Comparison of ENCODE assay signal across 12 cellular contexts in genomic region chr5:134813407-134813806, GRCh38. TPM values are rescaled to one million over a fixed set of nuclear protein-coding genes. Genes with fewer than 3 reads are reported as not detected.
DNase-seq lines count a peak whose midpoint lies in the region; ATAC-seq and TF ChIP-seq lines count a peak whose summit lies in the region.
"Had no signal": no experiment of that assay in that cellular context is flagged by ENCODE, and none has a peak within 500 bp of the region (broad histone marks: within the 10 kb centered on the region; RNA-seq: fewer than 3 reads in every experiment).

No MANE protein-coding gene starts in this region.

- no peak overlapping the region for H3K27ac ChIP-seq in effector memory CD4-positive, alpha-beta T cell (ENCODE audit: insufficient read depth, low read length, poor library complexity, severe bottlenecking)
- H3K27ac ChIP-seq: SJCRH30, transverse colon had no signal

- H3K4me1 Mint-ChIP-seq in CD14-positive monocyte = peaks cover 14% of the 10 kb centered on the region
- peaks cover 13% of the 10 kb centered on the region for H3K4me1 Mint-ChIP-seq in activated CD8-positive, alpha-beta T cell treated with anti-CD3 and anti-CD28 coated beads for 36 hours (ENCODE audit: low read depth)
- H3K4me1 Mint-ChIP-seq: mesothelial cell of epicardium had no signal

- POLR2A ChIA-PET in activated CD8-positive, alpha-beta T cell treated with anti-CD3 and anti-CD28 coated beads for 36 hours (lab: Charles Lee) = interaction anchor here (1.5 kb wide), 1 partner anchor 91 kb away, joined by 5 read pairs; the partner anchor contains the start of gene PCBD2

- peak overlapping the region; percentile 58 to 84 (median 64) for H3K27ac Mint-ChIP-seq in CD14-positive monocyte
- peak overlapping the region; percentile 49 for H3K27ac Mint-ChIP-seq in activated CD8-positive, alpha-beta T cell treated with anti-CD3 and anti-CD28 coated beads for 36 hours
- H3K27ac Mint-ChIP-seq: mesothelial cell of epicardium had no signal

- TF ChIP-seq CTCF in CD14-positive monocyte (IDR thresholded peaks at IDR 0.05) = no peak
- TF ChIP-seq CTCF in GM13977 (IDR thresholded peaks at IDR 0.05; ENCODE audit: extremely low read depth, insufficient read depth, missing control alignments) = no peak
- no peak for TF ChIP-seq CTCF in activated CD8-positive, alpha-beta T cell treated with anti-CD3 and anti-CD28 coated beads for 36 hours (IDR thresholded peaks at IDR 0.05)

- peaks cover 62% of the 10 kb centered on the region for H3K36me3 ChIP-seq in effector memory CD4-positive, alpha-beta T cell (ENCODE audit: control insufficient read depth, insufficient read depth, low read length)

- intact Hi-C loops in CD14-positive monocyte (cut with micrococcal nuclease) = no loop called here
- intact Hi-C loops in activated CD8-positive, alpha-beta T cell treated with anti-CD3 and anti-CD28 coated beads for 36 hours (cut with micrococcal nuclease) = no loop called here

- H3K4me1 ChIP-seq in effector memory CD4-positive, alpha-beta T cell (ENCODE audit: control insufficient read depth, insufficient read depth, low read length, poor library complexity, severe bottlenecking) = no peaks in the 10 kb centered on the region
- H3K4me1 ChIP-seq: SJCRH30, transverse colon had no signal

- ATAC-seq in HG03442 (IDR thresholded peaks at IDR 0.05; ENCODE audit: unreplicated experiment) = peak; percentile 46
- peak; percentile 58 for ATAC-seq in activated CD8-positive, alpha-beta T cell treated with anti-CD3 and anti-CD28 coated beads for 36 hours
- no peak for ATAC-seq in HG03378 (IDR thresholded peaks at IDR 0.05; ENCODE audit: unreplicated experiment)

- no peaks in the 10 kb centered on the region for H3K9me3 Mint-ChIP-seq in CD14-positive monocyte
- H3K9me3 Mint-ChIP-seq in activated CD8-positive, alpha-beta T cell treated with anti-CD3 and anti-CD28 coated beads for 36 hours = no peaks in the 10 kb centered on the region
- H3K9me3 Mint-ChIP-seq: CD4-positive, alpha-beta memory T cell; mesothelial cell of epicardium had no signal

- H3K4me3 ChIP-seq in effector memory CD4-positive, alpha-beta T cell (ENCODE audit: insufficient read depth, low read depth, low read length, poor library complexity, severe bottlenecking) = no peak overlapping the region
- H3K4me3 ChIP-seq: SJCRH30, transverse colon had no signal

- no peak overlapping the region for H3K4me3 Mint-ChIP-seq in CD14-positive monocyte
- H3K4me3 Mint-ChIP-seq in activated CD8-positive, alpha-beta T cell treated with anti-CD3 and anti-CD28 coated beads for 36 hours = no peak overlapping the region
- H3K4me3 Mint-ChIP-seq: CD4-positive, alpha-beta memory T cell; mesothelial cell of epicardium had no signal

- peaks cover 73 to 87% of the 10 kb centered on the region in 2 donors for H3K36me3 Mint-ChIP-seq in CD14-positive monocyte
- H3K36me3 Mint-ChIP-seq in activated CD8-positive, alpha-beta T cell treated with anti-CD3 and anti-CD28 coated beads for 36 hours (ENCODE audit: low read depth) = peaks cover 33% of the 10 kb centered on the region

- H3K9me3 ChIP-seq in effector memory CD4-positive, alpha-beta T cell (ENCODE audit: control insufficient read depth, low read length) = no peaks in the 10 kb centered on the region
- H3K9me3 ChIP-seq: SJCRH30, transverse colon had no signal

- peaks cover 0 to 2% (median 2%) of the 10 kb centered on the region in 3 donors for H3K27me3 Mint-ChIP-seq in CD14-positive monocyte (ENCODE audit: low read depth in 3 of 3)
- no peaks in the 10 kb centered on the region for H3K27me3 Mint-ChIP-seq in activated CD8-positive, alpha-beta T cell treated with anti-CD3 and anti-CD28 coated beads for 36 hours
- H3K27me3 Mint-ChIP-seq: CD4-positive, alpha-beta memory T cell had no signal

- CTCF ChIA-PET in activated CD8-positive, alpha-beta T cell treated with anti-CD3 and anti-CD28 coated beads for 36 hours (lab: Charles Lee) = no interaction called here

- no peak for DNase-seq in CD14-positive monocyte (ENCODE audit: low spot score)
- peak; percentile 50 for DNase-seq in GM13977 (ENCODE audit: low spot score)
- DNase-seq in activated CD8-positive, alpha-beta T cell treated with anti-CD3 and anti-CD28 coated beads for 36 hours = peak; percentile 34
- DNase-seq in NCI-H524 treated with DMSO at 0.1 percent for 48 hours (lab: John Stamatoyannopoulos, UW) = no peak
- no peak for DNase-seq in NCI-H345 (lab: John Stamatoyannopoulos, UW)
- DNase-seq in effector memory CD4-positive, alpha-beta T cell = no peak
- DNase-seq: SJCRH30, transverse colon had no signal

- in situ Hi-C loops in GM13977 (cut with MboI; ENCODE audit: low pct_unique_long_range_greater_than_20kb, low sequenced_read_pairs, unreplicated experiment) = no loop called here

- H3K27me3 ChIP-seq in effector memory CD4-positive, alpha-beta T cell (replicated peaks; ENCODE audit: control insufficient read depth, insufficient read depth, low read length, poor library complexity, severe bottlenecking) = no peaks in the 10 kb centered on the region
- H3K27me3 ChIP-seq: SJCRH30, transverse colon had no signal

RNA-seq across cellular contexts. Expression of gene C5orf24, which starts 32.4 kb away (rescaled TPM):
- 1 to 10 TPM; 5.6 to 6.6 TPM for polyA plus RNA-seq in CD14-positive monocyte
- 10 to 100 TPM; 24.4 to 25.3 TPM for total RNA-seq in activated CD8-positive, alpha-beta T cell treated with anti-CD3 and anti-CD28 coated beads for 36 hours

RNA-seq across cellular contexts. Expression of gene DDX46, which starts 54.8 kb away (rescaled TPM):
- 10 to 100 TPM in 1 of 2 donors, 1 to 10 TPM in 1; 7.6 to 11.8 TPM for polyA plus RNA-seq in CD14-positive monocyte
- 10 to 100 TPM; 60.8 to 67.9 TPM for total RNA-seq in activated CD8-positive, alpha-beta T cell treated with anti-CD3 and anti-CD28 coated beads for 36 hours

Comparison
In these comparisons a context has a peak if more than half of its experiments do, and no peak if none do; other contexts are left out.
1. DNase-seq: peak in GM13977 (single experiment) and activated CD8-positive, alpha-beta T cell treated with anti-CD3 and anti-CD28 coated beads for 36 hours (single experiment); none in CD14-positive monocyte (single experiment), NCI-H524 treated with DMSO at 0.1 percent for 48 hours (single experiment), NCI-H345 (single experiment) and effector memory CD4-positive, alpha-beta T cell (0 of 3).